In the genomic region with DNA sequence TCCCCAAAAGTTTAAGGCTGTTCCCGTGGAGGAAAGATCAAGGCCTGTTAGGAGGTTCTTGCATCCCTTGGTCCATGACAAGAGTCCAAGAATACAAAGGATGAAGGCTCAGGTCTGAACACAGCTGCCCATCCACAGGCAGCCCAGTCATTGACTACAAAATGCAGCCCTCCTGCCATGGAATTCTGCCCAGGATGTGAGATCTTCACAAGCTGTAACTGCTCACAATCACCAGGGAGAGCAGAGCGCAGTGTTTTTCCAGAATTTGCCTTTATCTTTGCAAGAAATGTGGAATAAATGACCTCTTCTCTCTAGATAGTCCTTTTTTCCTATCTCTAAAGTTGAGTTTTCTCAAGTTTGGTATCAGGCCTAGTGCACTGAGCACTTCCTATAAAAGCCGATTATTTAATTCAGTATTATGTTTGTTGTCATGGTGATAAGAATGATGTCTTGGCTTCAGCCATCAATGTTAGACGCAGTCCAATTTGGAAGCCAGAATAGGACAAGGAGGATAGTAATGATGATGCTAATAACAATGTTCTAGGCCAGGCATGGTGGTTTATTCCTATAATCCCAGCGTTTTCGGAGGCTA, we compare ENCODE assay signal across 9 cellular contexts.
"Had no signal": no experiment of that assay in that cellular context is flagged by ENCODE, and none has a peak within 500 bp of the region (broad histone marks: within the 10 kb centered on the region; RNA-seq: fewer than 3 reads in every experiment).

No MANE protein-coding gene starts in this region.

- H3K9me3 ChIP-seq: gastrocnemius medialis had no signal

- DNase-seq: activated CD4-positive, alpha-beta T cell treated with anti-CD3 and anti-CD28 coated beads, Interleukin-2, amount 50 U/mL, for 1 hour; brain microvascular endothelial cell; gastrocnemius medialis; kidney; SIG-M5; substantia nigra; T-helper 2 cell had no signal

- H3K4me1 ChIP-seq: gastrocnemius medialis had no signal

- ATAC-seq: gastrocnemius medialis had no signal

- H3K4me3 ChIP-seq: gastrocnemius medialis, hepatocyte, smooth muscle cell had no signal

- H3K27ac ChIP-seq: brain microvascular endothelial cell, gastrocnemius medialis, hepatocyte had no signal

- H3K36me3 ChIP-seq: brain microvascular endothelial cell, gastrocnemius medialis had no signal

- H3K27me3 ChIP-seq: brain microvascular endothelial cell, gastrocnemius medialis, hepatocyte had no signal
